1 cellular context compared by ENCODE assay signal in the genomic region with DNA sequence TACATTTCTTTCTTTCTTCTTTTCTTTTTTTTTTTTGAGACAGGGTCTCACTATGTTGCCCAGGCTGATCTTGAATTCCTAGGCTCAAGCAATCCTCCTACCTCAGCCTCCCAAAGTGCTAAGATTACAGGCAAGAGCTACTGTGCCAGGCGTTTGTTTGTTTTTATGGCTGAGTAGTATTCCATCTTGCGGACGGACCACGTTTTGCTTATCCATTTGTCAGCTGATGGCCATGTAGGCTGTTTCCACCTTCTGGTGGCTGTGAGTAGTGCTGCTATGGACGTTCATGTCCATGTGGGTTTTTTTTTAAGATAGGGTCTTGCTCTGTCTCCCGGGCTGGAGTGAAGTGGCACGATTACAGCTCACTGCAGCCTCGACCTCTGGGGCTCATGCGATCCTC.
TF ChIP-seq lines count a peak whose summit lies in the region.

No MANE protein-coding gene starts in this region.

TF ChIP-seq in HepG2, 621 proteins besides CTCF, POLR2A, EP300 and RAD21:
- TF ChIP-seq, protein P1, sequence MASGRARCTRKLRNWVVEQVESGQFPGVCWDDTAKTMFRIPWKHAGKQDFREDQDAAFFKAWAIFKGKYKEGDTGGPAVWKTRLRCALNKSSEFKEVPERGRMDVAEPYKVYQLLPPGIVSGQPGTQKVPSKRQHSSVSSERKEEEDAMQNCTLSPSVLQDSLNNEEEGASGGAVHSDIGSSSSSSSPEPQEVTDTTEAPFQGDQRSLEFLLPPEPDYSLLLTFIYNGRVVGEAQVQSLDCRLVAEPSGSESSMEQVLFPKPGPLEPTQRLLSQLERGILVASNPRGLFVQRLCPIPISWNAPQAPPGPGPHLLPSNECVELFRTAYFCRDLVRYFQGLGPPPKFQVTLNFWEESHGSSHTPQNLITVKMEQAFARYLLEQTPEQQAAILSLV (CRISPR knock-in tag; IDR thresholded peaks at IDR 0.05; ENCODE audit: borderline replicate concordance), result no peak
- TF ChIP-seq JUND (CRISPR knock-in tag; IDR thresholded peaks at IDR 0.05) (no peak), STAG1 (CRISPR knock-in tag; IDR thresholded peaks at IDR 0.05) (peak; percentile 29; the same call in 1 of the 2 replicates), HNF4G (IDR thresholded peaks at IDR 0.05; ENCODE audit: borderline replicate concordance, low read depth, low read length) (no peak), HNF4G (CRISPR knock-in tag; IDR thresholded peaks at IDR 0.05; ENCODE audit: borderline replicate concordance, low read depth) (no peak), ZNF788 (CRISPR knock-in tag; IDR thresholded peaks at IDR 0.05; ENCODE audit: borderline replicate concordance) (no peak), ZBTB33 (CRISPR knock-in tag; IDR thresholded peaks at IDR 0.05) (peak; percentile 56; the same call in 1 of the 2 replicates), DPF2 (CRISPR knock-in tag; IDR thresholded peaks at IDR 0.05; ENCODE audit: borderline replicate concordance, low read depth) (no peak), KLF13 (CRISPR knock-in tag; IDR thresholded peaks at IDR 0.05) (no peak), ZNF121 (CRISPR knock-in tag; IDR thresholded peaks at IDR 0.05) (peak; percentile 59), ZNF570 (CRISPR knock-in tag; IDR thresholded peaks at IDR 0.05; ENCODE audit: borderline replicate concordance) (no peak), KLF6 (CRISPR knock-in tag; IDR thresholded peaks at IDR 0.05) (no peak)
- TF ChIP-seq, protein P2, sequence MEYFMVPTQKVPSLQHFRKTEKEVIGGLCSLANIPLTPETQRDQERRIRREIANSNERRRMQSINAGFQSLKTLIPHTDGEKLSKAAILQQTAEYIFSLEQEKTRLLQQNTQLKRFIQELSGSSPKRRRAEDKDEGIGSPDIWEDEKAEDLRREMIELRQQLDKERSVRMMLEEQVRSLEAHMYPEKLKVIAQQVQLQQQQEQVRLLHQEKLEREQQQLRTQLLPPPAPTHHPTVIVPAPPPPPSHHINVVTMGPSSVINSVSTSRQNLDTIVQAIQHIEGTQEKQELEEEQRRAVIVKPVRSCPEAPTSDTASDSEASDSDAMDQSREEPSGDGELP (IDR thresholded peaks at IDR 0.05; ENCODE audit: borderline replicate concordance, low read depth), result peak; percentile 75
